In genomic region chr11:76131585-76131984, GRCh38 we compare ENCODE assay signal across 15 cellular contexts.
DNase-seq lines count a peak whose midpoint lies in the region; ATAC-seq and TF ChIP-seq lines count a peak whose summit lies in the region.
"Had no signal": no experiment of that assay in that cellular context is flagged by ENCODE, and none has a peak within 500 bp of the region (broad histone marks: within the 10 kb centered on the region; RNA-seq: fewer than 3 reads in every experiment).

No MANE protein-coding gene starts in this region.

- H3K36me3 ChIP-seq in BLaER1 (peaks cover 36% of the 10 kb centered on the region), parathyroid adenoma (ENCODE audit: control insufficient read depth, insufficient read depth, low read length) (no peaks in the 10 kb centered on the region)

- ATAC-seq in HG03045 (IDR thresholded peaks at IDR 0.05; ENCODE audit: unreplicated experiment), result no peak
- ATAC-seq in HG02588 (IDR thresholded peaks at IDR 0.05; ENCODE audit: unreplicated experiment), result no peak
- ATAC-seq in HG02763 (IDR thresholded peaks at IDR 0.05; ENCODE audit: unreplicated experiment), result no peak
- ATAC-seq: K562; stimulated activated naive B cell treated with anti-CD40 and anti-IgM and Interleukin-4, amounts not matched to agents 10 μg/mL and 1 μg/mL and 100 μg/mL, for 72 hours had no signal

- H3K27ac ChIP-seq in BLaER1 (no peak overlapping the region), parathyroid adenoma (peak overlapping the region; percentile 72)
- H3K27ac ChIP-seq: HL-60 had no signal

- no peak overlapping the region for H2AFZ ChIP-seq in parathyroid adenoma

- DNase-seq in M059J (ENCODE audit: low read depth) (peak; percentile 18), fibroblast of villous mesenchyme (ENCODE audit: low read depth) (peak; percentile 52), NCI-H187 (lab: John Stamatoyannopoulos, UW) (no peak)
- DNase-seq: activated CD4-positive, alpha-beta T cell treated with anti-CD3 and anti-CD28 coated beads, Interleukin-2, amount 10 ng/mL, durations not matched to agents 24 days and 14 days; activated naive CD8-positive, alpha-beta T cell treated with anti-CD3 and anti-CD28 coated beads, Interleukin-2, amount 10 ng/mL, durations not matched to agents 7 days and 5 days; Calu3; NCI-H1092; stimulated activated naive B cell treated with anti-CD40 and anti-IgM and Interleukin-4, amounts not matched to agents 10 μg/mL and 1 μg/mL and 100 μg/mL, for 72 hours had no signal

- H3K79me2 ChIP-seq in parathyroid adenoma, result no peaks in the 10 kb centered on the region

- H4K20me1 ChIP-seq in BLaER1, result peaks cover 24% of the 10 kb centered on the region; the same call in 1 of the 2 replicates

- H3K4me2 ChIP-seq in BLaER1 (peak overlapping the region; percentile 29; the same call in 1 of the 2 replicates), parathyroid adenoma (ENCODE audit: low read length) (peak overlapping the region; percentile 28)

- TF ChIP-seq CTCF in fibroblast of villous mesenchyme (IDR thresholded peaks at IDR 0.05; ENCODE audit: insufficient read depth, low read depth, low read length), result no peak
- no peak for TF ChIP-seq CTCF in parathyroid adenoma (IDR thresholded peaks at IDR 0.05)

- no peak overlapping the region for H3K4me3 ChIP-seq in BLaER1
- no peak overlapping the region for H3K4me3 ChIP-seq in fibroblast of villous mesenchyme (ENCODE audit: low read depth, low read length)
- H3K4me3 ChIP-seq in parathyroid adenoma (ENCODE audit: low read depth, low read length), result peak overlapping the region; percentile 22
- H3K4me3 ChIP-seq: K562 had no signal

- H3K27me3 ChIP-seq in BLaER1 (no peaks in the 10 kb centered on the region), parathyroid adenoma (ENCODE audit: control insufficient read depth, insufficient read depth, low read length) (no peaks in the 10 kb centered on the region)

- H3K4me1 ChIP-seq in BLaER1 (peaks cover 19% of the 10 kb centered on the region), parathyroid adenoma (peaks cover 25% of the 10 kb centered on the region)

- H3K9me3 ChIP-seq in BLaER1 (0 out of 2 replicates have a peak, but pooled peaks cover 4% of the 10 kb centered on the region), parathyroid adenoma (ENCODE audit: control insufficient read depth, low read length) (no peaks in the 10 kb centered on the region)

- H3K9ac ChIP-seq in BLaER1 (no peak overlapping the region), parathyroid adenoma (no peak overlapping the region)

Comparison
In these comparisons a context has a peak if more than half of its experiments do, and no peak if none do; other contexts are left out.
1. DNase-seq: peak in M059J (single experiment) and fibroblast of villous mesenchyme (single experiment); none in NCI-H187 (0 of 2).